8 cellular contexts compared by ENCODE assay signal in the genomic region with DNA sequence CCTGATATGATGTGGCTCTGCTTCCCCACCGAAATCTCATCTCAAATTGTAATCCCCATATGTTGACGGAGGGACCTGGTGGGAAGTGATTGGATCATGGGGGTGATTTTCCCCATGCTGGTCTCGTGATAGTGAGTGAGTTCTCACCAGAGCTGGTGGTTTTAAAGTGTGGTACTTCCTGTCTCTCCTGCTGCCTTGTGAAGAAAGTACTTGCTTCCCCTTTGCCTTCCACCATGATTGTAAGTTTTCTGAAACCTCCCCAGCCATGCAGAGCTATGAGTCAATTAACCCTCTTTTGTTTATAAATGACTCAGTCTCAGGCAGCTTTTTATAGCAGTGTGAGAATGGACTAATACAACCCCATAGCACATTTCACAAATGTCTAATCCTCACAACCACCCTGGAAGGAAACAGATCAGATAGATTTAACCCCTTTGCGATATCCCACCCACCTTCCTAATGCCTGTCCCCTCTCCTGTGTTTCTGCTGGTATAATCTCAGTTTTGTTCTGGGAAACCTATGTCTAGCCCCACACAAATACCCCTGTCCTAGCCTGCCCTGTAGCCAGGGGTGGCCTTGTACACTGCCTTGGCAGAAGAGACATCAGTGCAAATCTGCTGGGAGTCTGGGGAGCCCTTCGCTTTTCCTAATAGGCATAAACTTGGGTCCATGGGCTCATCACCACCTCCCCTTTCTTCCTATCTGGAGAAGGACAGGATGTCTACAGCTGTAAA.
DNase-seq lines count a peak whose midpoint lies in the region; ATAC-seq and TF ChIP-seq lines count a peak whose summit lies in the region.

No MANE protein-coding gene starts in this region.

- peaks cover 2% of the 10 kb centered on the region for H3K27me3 Mint-ChIP-seq in neural progenitor cell (ENCODE audit: insufficient read depth, low read depth)
- no peaks in the 10 kb centered on the region for H3K27me3 Mint-ChIP-seq in endodermal cell (ENCODE audit: insufficient read depth)

- H3K27ac ChIP-seq in GM23248 (peak overlapping the region; percentile 83), neural progenitor cell (no peak overlapping the region), ovary (no peak overlapping the region), endodermal cell (ENCODE audit: low read depth, low read length) (no peak overlapping the region)

- no peak overlapping the region for H3K4me3 ChIP-seq in GM23248
- H3K4me3 ChIP-seq in neural progenitor cell, result no peak overlapping the region
- H3K4me3 ChIP-seq in ovary, result no peak overlapping the region
- H3K4me3 ChIP-seq in endodermal cell (ENCODE audit: low read length), result no peak overlapping the region

- H3K36me3 ChIP-seq in GM23248 (ENCODE audit: low read depth) (no peaks in the 10 kb centered on the region), neural progenitor cell (no peaks in the 10 kb centered on the region), ovary (no peaks in the 10 kb centered on the region), endodermal cell (ENCODE audit: control insufficient read depth, insufficient read depth, low read length) (no peaks in the 10 kb centered on the region)

- H3K36me3 Mint-ChIP-seq in neural progenitor cell (no peaks in the 10 kb centered on the region), endodermal cell (ENCODE audit: low read depth) (no peaks in the 10 kb centered on the region)

- H3K4me3 Mint-ChIP-seq in neural progenitor cell (no peak overlapping the region), endodermal cell (no peak overlapping the region)

- H3K27ac Mint-ChIP-seq in neural progenitor cell (no peak overlapping the region), endodermal cell (no peak overlapping the region)

- intact Hi-C loops in ovary (cut with DNase I), result no loop called here

- H3K27me3 ChIP-seq in GM23248 (replicated peaks; ENCODE audit: insufficient read depth), result no peaks in the 10 kb centered on the region
- no peaks in the 10 kb centered on the region for H3K27me3 ChIP-seq in neural progenitor cell
- no peaks in the 10 kb centered on the region for H3K27me3 ChIP-seq in ovary
- H3K27me3 ChIP-seq in endodermal cell (ENCODE audit: control insufficient read depth, insufficient read depth, low read length, poor library complexity, severe bottlenecking), result no peaks in the 10 kb centered on the region

- no peaks in the 10 kb centered on the region for H3K9me2 ChIP-seq in GM23248 (ENCODE audit: insufficient read depth)

- H4K20me1 ChIP-seq in GM23248 (ENCODE audit: insufficient read depth) (no peaks in the 10 kb centered on the region), neural progenitor cell (ENCODE audit: low read depth) (no peaks in the 10 kb centered on the region)

- peaks cover 48% of the 10 kb centered on the region for H3K4me1 ChIP-seq in GM23248 (ENCODE audit: insufficient read depth)
- H3K4me1 ChIP-seq in neural progenitor cell, result peaks cover 16% of the 10 kb centered on the region
- H3K4me1 ChIP-seq in ovary (ENCODE audit: insufficient read depth), result peaks cover 5% of the 10 kb centered on the region
- no peaks in the 10 kb centered on the region for H3K4me1 ChIP-seq in endodermal cell (ENCODE audit: control insufficient read depth, insufficient read depth, low read length)

- peak overlapping the region; percentile 57 for H3K9ac ChIP-seq in GM23248
- no peak overlapping the region for H3K9ac ChIP-seq in neural progenitor cell
- H3K9ac ChIP-seq in endodermal cell (ENCODE audit: extremely low read depth, low read length, poor library complexity, severe bottlenecking), result no peak overlapping the region

- no peak for TF ChIP-seq CTCF in neural progenitor cell (IDR thresholded peaks at IDR 0.05)
- TF ChIP-seq CTCF in ovary (IDR thresholded peaks at IDR 0.05), result no peak
- TF ChIP-seq CTCF in endodermal cell (conservative IDR thresholded peaks at IDR 0.05), result no peak

- H3K9me3 ChIP-seq in GM23248 (ENCODE audit: low read depth) (no peaks in the 10 kb centered on the region), neural progenitor cell (ENCODE audit: low read depth) (no peaks in the 10 kb centered on the region), ovary (no peaks in the 10 kb centered on the region), endodermal cell (ENCODE audit: control insufficient read depth, low read length) (no peaks in the 10 kb centered on the region)

- H2AFZ ChIP-seq in GM23248 (peak overlapping the region; percentile 78), neural progenitor cell (replicated peaks) (peak overlapping the region; percentile 52)

- H3K79me2 ChIP-seq in GM23248 (ENCODE audit: insufficient read depth) (no peaks in the 10 kb centered on the region), neural progenitor cell (ENCODE audit: low read depth) (no peaks in the 10 kb centered on the region)

- 43 to 46% methylated on average over 5 of the region's 5 CpGs for WGBS in GM23248 (ENCODE audit: low coverage in 1 of 2, low lambda C conversion rate in 2 of 2, missing lambda C conversion rate in 2 of 2), 2 experiments
- WGBS in ovary, 3 donors, result 84 to 87% (median 86%) methylated on average over 5 of the region's 5 CpGs
- 94 to 95% methylated on average over 3 to 5 of the region's 5 CpGs for WGBS in endodermal cell (ENCODE audit: insufficient coverage in 1 of 2, insufficient read length in 1 of 2), 2 experiments

- H3K4me1 Mint-ChIP-seq in neural progenitor cell, result peaks cover 20% of the 10 kb centered on the region
- peaks cover 14% of the 10 kb centered on the region for H3K4me1 Mint-ChIP-seq in endodermal cell

- H3F3A ChIP-seq in GM23248 (ENCODE audit: insufficient read depth) (peaks cover 29% of the 10 kb centered on the region; the same call in 1 of the 2 replicates), neural progenitor cell (ENCODE audit: low read depth) (no peaks in the 10 kb centered on the region)

- H3K9me3 Mint-ChIP-seq in neural progenitor cell (peaks cover 1% of the 10 kb centered on the region), endodermal cell (no peaks in the 10 kb centered on the region)

- H3K4me2 ChIP-seq in GM23248 (ENCODE audit: unreplicated experiment) (peak overlapping the region; percentile 52), neural progenitor cell (no peak overlapping the region)

- TF ChIP-seq POLR2A in ovary (IDR thresholded peaks at IDR 0.05), result no peak

- in situ Hi-C loops in GM23248 (cut with MboI), result no loop called here

- peak; percentile 95 for ATAC-seq in GM18499 (IDR thresholded peaks at IDR 0.05; ENCODE audit: insufficient read depth, unreplicated experiment)

- no peak for TF ChIP-seq EP300 in ovary (IDR thresholded peaks at IDR 0.05)

- DNase-seq in GM23248 (peak; percentile 89), LoVo (ENCODE audit: low spot score) (peak; percentile 23), astrocyte of the hippocampus (ENCODE audit: low read depth, low spot score) (peak; percentile 75), neural progenitor cell (ENCODE audit: low spot score) (no peak), ovary (no peak), endodermal cell (no peak)
- DNase-seq in stimulated activated naive CD4-positive, alpha-beta T cell (lab: John Stamatoyannopoulos, UW), result no peak

Comparison
In these comparisons a context has a peak if more than half of its experiments do, and no peak if none do; other contexts are left out.
1. DNase-seq: peak in GM23248 (single experiment), LoVo (single experiment) and astrocyte of the hippocampus (single experiment); none in neural progenitor cell (single experiment), stimulated activated naive CD4-positive, alpha-beta T cell (0 of 6), ovary (0 of 5) and endodermal cell (single experiment).